Comparison of ENCODE assay signal across 9 cellular contexts in the genomic region with DNA sequence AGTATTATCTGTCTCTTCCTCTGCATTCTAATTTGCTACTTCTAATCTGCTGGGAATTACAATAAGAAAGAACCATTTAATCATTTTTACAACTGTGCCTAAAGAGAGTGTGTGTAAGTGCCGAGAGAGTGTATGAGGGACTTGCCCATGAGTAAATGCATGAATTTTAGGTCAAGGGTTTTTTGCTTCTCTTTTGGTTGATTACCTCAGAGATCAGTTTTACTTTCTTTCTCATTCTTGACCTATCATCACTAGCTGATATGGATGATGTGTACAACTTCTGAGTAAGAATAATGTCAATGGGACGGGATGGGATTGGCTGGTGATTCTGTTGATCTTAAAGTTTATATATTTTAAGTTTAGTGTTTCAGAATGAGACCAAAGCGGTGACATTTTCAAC. TPM values are rescaled to one million over a fixed set of nuclear protein-coding genes. Genes with fewer than 3 reads are reported as not detected.
DNase-seq lines count a peak whose midpoint lies in the region; ATAC-seq and TF ChIP-seq lines count a peak whose summit lies in the region.
"Had no signal": no experiment of that assay in that cellular context is flagged by ENCODE, and none has a peak within 500 bp of the region (broad histone marks: within the 10 kb centered on the region; RNA-seq: fewer than 3 reads in every experiment).

No MANE protein-coding gene starts in this region.

- peak overlapping the region; percentile 76 for H3K4me3 Mint-ChIP-seq in activated CD4-positive, alpha-beta T cell treated with anti-CD3 and anti-CD28 coated beads, Interleukin-2, amount 10 ng/mL, durations not matched to agents 24 days and 14 days
- peak overlapping the region; percentile 69 for H3K4me3 Mint-ChIP-seq in stimulated activated naive CD8-positive, alpha-beta T cell treated with anti-CD3 and anti-CD28 coated beads, Interleukin-15, Interleukin-2, amounts not matched to agents 100 ng/mL and 50 ng/mL, for 24 hours

- H3K79me2 ChIP-seq in OCI-LY7 (ENCODE audit: insufficient read depth, low read depth, low read length): peaks cover 45% of the 10 kb centered on the region

- no peak overlapping the region for H3K4me3 ChIP-seq in OCI-LY7 (ENCODE audit: low read depth, low read length, poor library complexity, severe bottlenecking)
- H3K4me3 ChIP-seq in ascending aorta: no peak overlapping the region

- no peaks in the 10 kb centered on the region for H3K9me2 ChIP-seq in OCI-LY7 (ENCODE audit: insufficient read depth, low read length)

- CTCF ChIA-PET in OCI-LY7 (lab: Charles Lee; ENCODE audit: unreplicated experiment): interaction anchor here (1.0 kb wide), 1 partner anchor 10 kb away, joined by 3 read pairs; no protein-coding TSS in a partner anchor

- H3K9me3 Mint-ChIP-seq in activated CD4-positive, alpha-beta T cell treated with anti-CD3 and anti-CD28 coated beads, Interleukin-2, amount 10 ng/mL, durations not matched to agents 24 days and 14 days: no peaks in the 10 kb centered on the region
- no peaks in the 10 kb centered on the region for H3K9me3 Mint-ChIP-seq in stimulated activated naive CD8-positive, alpha-beta T cell treated with anti-CD3 and anti-CD28 coated beads, Interleukin-15, Interleukin-2, amounts not matched to agents 100 ng/mL and 50 ng/mL, for 24 hours

- no peaks in the 10 kb centered on the region for H3K27me3 Mint-ChIP-seq in activated CD4-positive, alpha-beta T cell treated with anti-CD3 and anti-CD28 coated beads, Interleukin-2, amount 10 ng/mL, durations not matched to agents 24 days and 14 days
- H3K27me3 Mint-ChIP-seq in stimulated activated naive CD8-positive, alpha-beta T cell treated with anti-CD3 and anti-CD28 coated beads, Interleukin-15, Interleukin-2, amounts not matched to agents 100 ng/mL and 50 ng/mL, for 24 hours: no peaks in the 10 kb centered on the region

- TF ChIP-seq CTCF in OCI-LY7 (conservative IDR thresholded peaks at IDR 0.05; ENCODE audit: low read length): no peak
- no peak for TF ChIP-seq CTCF in ascending aorta (IDR thresholded peaks at IDR 0.05)

- H3K27me3 ChIP-seq in ascending aorta: no peaks in the 10 kb centered on the region

- H3K4me1 ChIP-seq in OCI-LY7 (ENCODE audit: insufficient read depth, low read length, poor library complexity, severe bottlenecking) (peaks cover 44% of the 10 kb centered on the region), ascending aorta (no peaks in the 10 kb centered on the region)

- H3K9me3 ChIP-seq in OCI-LY7 (ENCODE audit: low read length): no peaks in the 10 kb centered on the region
- H3K9me3 ChIP-seq in ascending aorta: no peaks in the 10 kb centered on the region

- peak overlapping the region; percentile 63; the same call in 1 of the 2 replicates for H3K4me2 ChIP-seq in OCI-LY7 (ENCODE audit: low read length)

- intact Hi-C loops in activated CD4-positive, alpha-beta T cell treated with anti-CD3 and anti-CD28 coated beads, Interleukin-2, amount 10 ng/mL, durations not matched to agents 24 days and 14 days (cut with micrococcal nuclease): loop anchor here (1.0 to 5.0 kb wide), 3 partner anchors 8 to 95 kb away; no protein-coding TSS in a partner anchor
- intact Hi-C loops in OCI-LY7 (cut with micrococcal nuclease; ENCODE audit: unreplicated experiment): loop anchor here (5.0 kb wide), 1 partner anchor 205 kb away; no protein-coding TSS in a partner anchor
- intact Hi-C loops in ascending aorta (cut with DNase I): no loop called here

- H2AFZ ChIP-seq in OCI-LY7 (ENCODE audit: low read length): no peak overlapping the region

- ATAC-seq in HG02759 (IDR thresholded peaks at IDR 0.05; ENCODE audit: unreplicated experiment): peak; percentile 80

- peaks cover 81% of the 10 kb centered on the region for H3K36me3 Mint-ChIP-seq in activated CD4-positive, alpha-beta T cell treated with anti-CD3 and anti-CD28 coated beads, Interleukin-2, amount 10 ng/mL, durations not matched to agents 24 days and 14 days (ENCODE audit: low read depth)
- H3K36me3 Mint-ChIP-seq in stimulated activated naive CD8-positive, alpha-beta T cell treated with anti-CD3 and anti-CD28 coated beads, Interleukin-15, Interleukin-2, amounts not matched to agents 100 ng/mL and 50 ng/mL, for 24 hours (ENCODE audit: low read depth): peaks cover 87% of the 10 kb centered on the region

- H4K20me1 ChIP-seq in OCI-LY7 (ENCODE audit: insufficient read depth, low read length): no peaks in the 10 kb centered on the region

- H3K4me1 Mint-ChIP-seq in activated CD4-positive, alpha-beta T cell treated with anti-CD3 and anti-CD28 coated beads, Interleukin-2, amount 10 ng/mL, durations not matched to agents 24 days and 14 days: peaks cover 93% of the 10 kb centered on the region
- peaks cover 46% of the 10 kb centered on the region for H3K4me1 Mint-ChIP-seq in stimulated activated naive CD8-positive, alpha-beta T cell treated with anti-CD3 and anti-CD28 coated beads, Interleukin-15, Interleukin-2, amounts not matched to agents 100 ng/mL and 50 ng/mL, for 24 hours (ENCODE audit: low read depth)

- H3K27ac ChIP-seq in OCI-LY7 (ENCODE audit: low read depth, low read length, poor library complexity, severe bottlenecking): peak overlapping the region; percentile 42
- no peak overlapping the region for H3K27ac ChIP-seq in ascending aorta

- BruUV-seq in OCI-LY7 (replicated peaks; lab: Mats Ljungman, UMichigan): no TSS peak

- POLR2A ChIA-PET in OCI-LY7 (lab: Charles Lee): interaction anchor here (0.6 to 7.4 kb wide), 18 partner anchors 8 to 138 kb away, joined by 3 to 94 read pairs (median 4); no protein-coding TSS in a partner anchor

- peak overlapping the region; percentile 95 for H3K27ac Mint-ChIP-seq in activated CD4-positive, alpha-beta T cell treated with anti-CD3 and anti-CD28 coated beads, Interleukin-2, amount 10 ng/mL, durations not matched to agents 24 days and 14 days
- H3K27ac Mint-ChIP-seq in stimulated activated naive CD8-positive, alpha-beta T cell treated with anti-CD3 and anti-CD28 coated beads, Interleukin-15, Interleukin-2, amounts not matched to agents 100 ng/mL and 50 ng/mL, for 24 hours: peak overlapping the region; percentile 97

- peak; percentile 78 for DNase-seq in activated CD4-positive, alpha-beta T cell treated with anti-CD3 and anti-CD28 coated beads, Interleukin-2, amount 10 ng/mL, durations not matched to agents 24 days and 14 days
- DNase-seq in activated CD4-positive, alpha-beta T cell treated with anti-CD3 and anti-CD28 coated beads, Interleukin-2, amount 50 U/mL, for 4 hours: no peak
- DNase-seq in OCI-LY7 (ENCODE audit: low spot score) (no peak), NCI-H82 treated with DMSO at 0.1 percent for 48 hours (lab: John Stamatoyannopoulos, UW; ENCODE audit: unreplicated experiment) (no peak), ascending aorta (ENCODE audit: low spot score in 2 of 2) (no peak), NCI-H2196 (lab: John Stamatoyannopoulos, UW; ENCODE audit: unreplicated experiment) (no peak)

- H3K36me3 ChIP-seq in OCI-LY7 (ENCODE audit: insufficient read depth, low read length) (peaks cover 89% of the 10 kb centered on the region), ascending aorta (no peaks in the 10 kb centered on the region)

RNA-seq across cellular contexts. Expression of gene IKZF1, which starts 47.8 kb away (rescaled TPM):
- total RNA-seq in activated CD4-positive, alpha-beta T cell treated with anti-CD3 and anti-CD28 coated beads, Interleukin-2, amount 10 ng/mL, durations not matched to agents 24 days and 14 days: 282 and 292 TPM in 2 replicates
- 90.0 and 108 TPM in 2 replicates for total RNA-seq in OCI-LY7 (2014; rRNA removed; shearing (Covaris generic))
- total RNA-seq in OCI-LY7 (2022): 161 and 163 TPM in 2 replicates
- total RNA-seq in ascending aorta: 3.6 TPM
- total RNA-seq: RPMI7951 had no signal

Comparison
In these comparisons a context has a peak if more than half of its experiments do, and no peak if none do; other contexts are left out.
1. RNA of gene IKZF1, which starts 47.8 kb away (total RNA-seq): 282 to 292 TPM in activated CD4-positive, alpha-beta T cell treated with anti-CD3 and anti-CD28 coated beads, Interleukin-2, amount 10 ng/mL, durations not matched to agents 24 days and 14 days and 90.0 to 163 TPM in OCI-LY7; 3.6 TPM in ascending aorta (single experiment); every median in the first group is over 10 times any median in the second.